ENCODE assay signal across 18 cellular contexts in genomic region chr7:47375121-47375551, GRCh38.
DNase-seq lines count a peak whose midpoint lies in the region; ATAC-seq, FAIRE-seq and TF ChIP-seq lines count a peak whose summit lies in the region.
"Had no signal": no experiment of that assay in that cellular context is flagged by ENCODE, and none has a peak within 500 bp of the region (broad histone marks: within the 10 kb centered on the region; RNA-seq: fewer than 3 reads in every experiment).

No MANE protein-coding gene starts in this region.

- POLR2A ChIA-PET in HepG2 (lab: Yijun Ruan, JAX) = no interaction called here
- POLR2A ChIA-PET in CD4-positive, alpha-beta T cell (lab: Charles Lee) = no interaction called here

- BruUV-seq in HepG2 (replicated peaks; lab: Mats Ljungman, UMichigan) = no TSS peak

- no peak for TF ChIP-seq EP300 in HepG2 (IDR thresholded peaks at IDR 0.05; ENCODE audit: low read depth in 2 of 2, low read length in 2 of 2)
- TF ChIP-seq EP300 in HepG2 (CRISPR knock-in tag; IDR thresholded peaks at IDR 0.05; ENCODE audit: borderline replicate concordance) = no peak

- H3K4me3 Mint-ChIP-seq in CD4-positive, alpha-beta T cell = no peak overlapping the region
- H3K4me3 Mint-ChIP-seq: naive thymus-derived CD4-positive, alpha-beta T cell had no signal

- CTCF ChIA-PET in HepG2 (lab: Yijun Ruan, JAX; ENCODE audit: low intra/inter-chr PET ratio, low total read pairs) = no interaction called here
- CTCF ChIA-PET in CD4-positive, alpha-beta T cell (lab: Charles Lee) = no interaction called here

- DNase-seq in HepG2 (ENCODE audit: low spot score) (no peak), right lobe of liver (no peak), fibroblast of lung (ENCODE audit: low read depth in 2 of 2) (peak; percentile 19 to 84), osteoblast (ENCODE audit: insufficient read length, low spot score, missing footprints) (peak; percentile 86), NCI-H1436 treated with DMSO at 0.1 percent for 48 hours (lab: John Stamatoyannopoulos, UW) (no peak), GOT3 (lab: John Stamatoyannopoulos, UW) (no peak)
- DNase-seq in CD4-positive, alpha-beta T cell = no peak
- DNase-seq: dermis blood vessel endothelial cell; left lung; naive thymus-derived CD4-positive, alpha-beta T cell; NCI-H2081 treated with DMSO at 0.1 percent for 48 hours; stimulated activated CD4-positive, alpha-beta T cell treated with anti-CD3 and anti-CD28 coated beads, Interleukin-4, amount 100 ng/mL, for 24 hours; WERI-Rb-1 had no signal

- in situ Hi-C loops in HepG2 (cut with HindIII; ENCODE audit: extremely low pct_ligation_motif_present, low pct_unique_long_range_greater_than_20kb) = no loop called here

- TF ChIP-seq POLR2A in HepG2 (IDR thresholded peaks at IDR 0.05; ENCODE audit: insufficient read depth in 1 of 2, low read depth in 2 of 2, low read length in 2 of 2) = no peak
- TF ChIP-seq POLR2A in right lobe of liver (IDR thresholded peaks at IDR 0.05) = no peak

- no peak for ATAC-seq in HepG2
- no peak for ATAC-seq in right lobe of liver
- no peak for ATAC-seq in HG03354 (IDR thresholded peaks at IDR 0.05; ENCODE audit: poor library complexity, severe bottlenecking, unreplicated experiment)
- ATAC-seq in CD4-positive, alpha-beta T cell (ENCODE audit: poor library complexity) = no peak
- ATAC-seq: left lung; naive thymus-derived CD4-positive, alpha-beta T cell had no signal

- TF ChIP-seq RAD21 in HepG2 (CRISPR knock-in tag; IDR thresholded peaks at IDR 0.05) = no peak

- H4K20me1 ChIP-seq in HepG2 (ENCODE audit: insufficient read depth, low read length) = peaks cover 65% of the 10 kb centered on the region
- peaks cover 2% of the 10 kb centered on the region for H4K20me1 ChIP-seq in fibroblast of lung (ENCODE audit: control insufficient read depth, extremely low read depth, insufficient read depth, low read length)
- H4K20me1 ChIP-seq in osteoblast (ENCODE audit: insufficient read depth, low read length) = peaks cover 97% of the 10 kb centered on the region

- FAIRE-seq in HepG2 (lab: Jason Lieb, UNC) = no peak
- FAIRE-seq: G401.6, H54 had no signal

- H3K4me1 ChIP-seq in HepG2 (ENCODE audit: insufficient read depth, low read length) (peaks cover 6% of the 10 kb centered on the region; the same call in 1 of the 2 replicates), right lobe of liver (peaks cover 0 to 28% (median 4%) of the 10 kb centered on the region in 4 donors), fibroblast of lung (ENCODE audit: control insufficient read depth, extremely low read depth, insufficient read depth, low read length) (peaks cover 11% of the 10 kb centered on the region), osteoblast (ENCODE audit: insufficient read depth, low read length) (peaks cover 31% of the 10 kb centered on the region)

- H3K9me3 ChIP-seq in HepG2 (ENCODE audit: low read length) (no peaks in the 10 kb centered on the region), right lobe of liver (no peaks in the 10 kb centered on the region), fibroblast of lung (ENCODE audit: control insufficient read depth, insufficient read depth, low read depth, low read length) (no peaks in the 10 kb centered on the region), osteoblast (ENCODE audit: low read depth, low read length) (no peaks in the 10 kb centered on the region)
- no peaks in the 10 kb centered on the region for H3K9me3 ChIP-seq in CD4-positive, alpha-beta T cell (ENCODE audit: control insufficient read depth, low read length)
- H3K9me3 ChIP-seq: left lung, Peyer's patch, tibial artery had no signal

- H3K27ac Mint-ChIP-seq in CD4-positive, alpha-beta T cell = no peak overlapping the region
- H3K27ac Mint-ChIP-seq: naive thymus-derived CD4-positive, alpha-beta T cell had no signal

- H3K79me2 ChIP-seq in HepG2 (ENCODE audit: insufficient read depth, low read length) = peaks cover 4% of the 10 kb centered on the region
- no peaks in the 10 kb centered on the region for H3K79me2 ChIP-seq in fibroblast of lung (ENCODE audit: control insufficient read depth, insufficient read depth, low read length)
- H3K79me2 ChIP-seq in osteoblast (ENCODE audit: insufficient read depth, low read length) = peaks cover 2% of the 10 kb centered on the region

- no peaks in the 10 kb centered on the region for H3K9me3 Mint-ChIP-seq in CD4-positive, alpha-beta T cell

- H2AFZ ChIP-seq in HepG2 (ENCODE audit: low read length) (no peak overlapping the region), fibroblast of lung (ENCODE audit: low read length) (no peak overlapping the region), osteoblast (ENCODE audit: low read length) (no peak overlapping the region)

- H3K9ac ChIP-seq in HepG2 (ENCODE audit: insufficient read depth, low read depth, low read length) = no peak overlapping the region
- H3K9ac ChIP-seq in fibroblast of lung (ENCODE audit: insufficient read depth, low read length) = no peak overlapping the region

- H3K4me3 ChIP-seq in HepG2 (replicated peaks in 1 of 3; ENCODE audit: insufficient read depth in 1 of 3, low read depth in 2 of 3, low read length in 3 of 3) = no peak overlapping the region
- no peak overlapping the region for H3K4me3 ChIP-seq in right lobe of liver
- H3K4me3 ChIP-seq in fibroblast of lung (replicated peaks in 1 of 4; ENCODE audit: control extremely low read depth in 1 of 4, insufficient read depth in 1 of 4, low read depth in 3 of 4, low read length in 4 of 4) = no peak overlapping the region
- no peak overlapping the region for H3K4me3 ChIP-seq in osteoblast (ENCODE audit: insufficient read depth, low read length)
- H3K4me3 ChIP-seq: left lung, Peyer's patch, tibial artery had no signal

- H3K4me2 ChIP-seq in HepG2 (ENCODE audit: low read depth, low read length) = no peak overlapping the region
- no peak overlapping the region for H3K4me2 ChIP-seq in fibroblast of lung (ENCODE audit: extremely low read depth, insufficient read depth, low read length)
- H3K4me2 ChIP-seq in osteoblast (ENCODE audit: insufficient read depth, low read length) = peak overlapping the region; percentile 34

- H3K27me3 Mint-ChIP-seq in CD4-positive, alpha-beta T cell = no peaks in the 10 kb centered on the region

- H3K36me3 ChIP-seq in HepG2 (replicated peaks in 1 of 2; ENCODE audit: control insufficient read depth in 1 of 2, insufficient read depth in 2 of 2, low read length in 2 of 2) = peaks cover 15 to 68% of the 10 kb centered on the region in 2 experiments
- H3K36me3 ChIP-seq in right lobe of liver = peaks cover 0 to 2% (median under 1%) of the 10 kb centered on the region in 4 donors
- no peaks in the 10 kb centered on the region for H3K36me3 ChIP-seq in fibroblast of lung (ENCODE audit: control insufficient read depth, insufficient read depth, low read length)
- no peaks in the 10 kb centered on the region for H3K36me3 ChIP-seq in osteoblast (ENCODE audit: insufficient read depth, low read length)
- H3K36me3 ChIP-seq: Peyer's patch, tibial artery, WERI-Rb-1 had no signal

- H3K27ac ChIP-seq in HepG2 (ENCODE audit: extremely low read length, insufficient read depth, low read length) = no peak overlapping the region
- H3K27ac ChIP-seq in right lobe of liver = no peak overlapping the region
- H3K27ac ChIP-seq in fibroblast of lung (ENCODE audit: insufficient read depth, low read length) = no peak overlapping the region
- H3K27ac ChIP-seq in osteoblast (ENCODE audit: low read depth, low read length) = no peak overlapping the region
- H3K27ac ChIP-seq in CD4-positive, alpha-beta T cell (ENCODE audit: low read depth, low read length) = no peak overlapping the region
- H3K27ac ChIP-seq: left lung, Peyer's patch, tibial artery, WERI-Rb-1 had no signal

- whole genome bisulfite sequencing in HepG2 (ENCODE audit: low lambda C conversion rate) = 97% methylated on average over 5 of the region's 6 CpGs
- WGBS in right lobe of liver (ENCODE audit: insufficient coverage, low coverage, low lambda C conversion rate, missing lambda C conversion rate) = 69% methylated on average over 3 of the region's 6 CpGs

- no peaks in the 10 kb centered on the region for H3K27me3 ChIP-seq in HepG2 (ENCODE audit: control insufficient read depth in 1 of 2, insufficient read depth in 2 of 2, low read length in 2 of 2)
- H3K27me3 ChIP-seq in right lobe of liver = no peaks in the 10 kb centered on the region
- no peaks in the 10 kb centered on the region for H3K27me3 ChIP-seq in fibroblast of lung (ENCODE audit: control insufficient read depth, insufficient read depth, low read length)
- no peaks in the 10 kb centered on the region for H3K27me3 ChIP-seq in osteoblast (ENCODE audit: insufficient read depth, low read length)
- no peaks in the 10 kb centered on the region for H3K27me3 ChIP-seq in CD4-positive, alpha-beta T cell (ENCODE audit: control insufficient read depth, insufficient read depth, low read length)
- H3K27me3 ChIP-seq: left lung, Peyer's patch, tibial artery had no signal

- no peaks in the 10 kb centered on the region for H3K4me1 Mint-ChIP-seq in CD4-positive, alpha-beta T cell (ENCODE audit: low read depth)
- H3K4me1 Mint-ChIP-seq: naive thymus-derived CD4-positive, alpha-beta T cell had no signal

- TF ChIP-seq CTCF in HepG2 (CRISPR knock-in tag; IDR thresholded peaks at IDR 0.05) (no peak), right lobe of liver (IDR thresholded peaks at IDR 0.05) (no peak), fibroblast of lung (conservative IDR thresholded peaks at IDR 0.05 in 1 of 2, IDR thresholded peaks at IDR 0.05 in 1 of 2; ENCODE audit: low read depth in 1 of 2, low read length in 2 of 2) (no peak), osteoblast (IDR thresholded peaks at IDR 0.05; ENCODE audit: extremely low read depth, low read depth, low read length) (no peak)
- TF ChIP-seq CTCF in CD4-positive, alpha-beta T cell (IDR thresholded peaks at IDR 0.05) = no peak

- no peaks in the 10 kb centered on the region for H3K36me3 Mint-ChIP-seq in CD4-positive, alpha-beta T cell (ENCODE audit: low read depth)
- H3K36me3 Mint-ChIP-seq: naive thymus-derived CD4-positive, alpha-beta T cell had no signal

- intact Hi-C loops in HepG2 (cut with micrococcal nuclease; ENCODE audit: unreplicated experiment) = no loop called here
- intact Hi-C loops in right lobe of liver (cut with DNase I) = no loop called here
- intact Hi-C loops in CD4-positive, alpha-beta T cell (cut with DNase I, micrococcal nuclease) = no loop called here

TF ChIP-seq in HepG2, 621 proteins besides CTCF, POLR2A, EP300 and RAD21:
- TF ChIP-seq RBM22 (optimal IDR thresholded peaks at IDR 0.05; ENCODE audit: low read length) (peak; percentile 39), KAT8 (CRISPR knock-in tag; IDR thresholded peaks at IDR 0.05) (no peak)

Comparison
In these comparisons a context has a peak if more than half of its experiments do, and no peak if none do; other contexts are left out.
1. DNase-seq: peak in fibroblast of lung (2 of 2) and osteoblast (single experiment); none in HepG2 (single experiment), right lobe of liver (0 of 3), NCI-H1436 treated with DMSO at 0.1 percent for 48 hours (single experiment), GOT3 (single experiment) and CD4-positive, alpha-beta T cell (0 of 10).